ENCODE assay signal across 8 cellular contexts in genomic region chr7:157336383-157337315, GRCh38.
DNase-seq lines count a peak whose midpoint lies in the region; ATAC-seq and TF ChIP-seq lines count a peak whose summit lies in the region.

DNAJB6 (plus strand) TSS chr7:157337004; CDS start chr7:157358573, 21,569 bp downstream.

- no peak for TF ChIP-seq CTCF in OCI-LY3 (IDR thresholded peaks at IDR 0.05; ENCODE audit: low read depth, low read length)

- H3K4me2 ChIP-seq in OCI-LY3 (ENCODE audit: low read length) = peak within 1 kb of the TSS; percentile 92

- H2AFZ ChIP-seq in OCI-LY3 (ENCODE audit: low read depth, low read length) = peak within 1 kb of the TSS; percentile 58

- peak within 1 kb of the TSS; percentile 79 for H3K4me3 ChIP-seq in OCI-LY3 (ENCODE audit: low read length)

- DNase-seq in DMS 273 (lab: John Stamatoyannopoulos, UW; ENCODE audit: unreplicated experiment) = peak; percentile 98
- DNase-seq in HuH-7.5 (ENCODE audit: low spot score) = peak; percentile 89
- peak; percentile 93 for DNase-seq in activated T-cell treated with anti-CD3 and anti-CD28 coated beads for 24 hours (ENCODE audit: low read depth)
- peak; percentile 69 for DNase-seq in epidermal melanocyte (ENCODE audit: insufficient read length, low spot score)
- peak; percentile 92 for DNase-seq in middle frontal gyrus (ENCODE audit: extremely low spot score, low spot score)
- peak; percentile 91 to 93 for DNase-seq in stimulated activated CD8-positive, alpha-beta memory T cell treated with anti-CD3 and anti-CD28 coated beads, Interleukin-2, amount 100 ng/mL, for 1 hour (ENCODE audit: low read depth in 2 of 2)

- H3K9ac ChIP-seq in OCI-LY3 (ENCODE audit: low read length) = peak within 1 kb of the TSS; percentile 70

- H4K20me1 ChIP-seq in OCI-LY3 (ENCODE audit: insufficient read depth, low read length) = peaks cover 37% of the 10 kb centered on the region

- H3K36me3 ChIP-seq in OCI-LY3 (replicated peaks; ENCODE audit: low read depth, low read length) = peaks cover 3% of the 10 kb centered on the region

- H3K27ac ChIP-seq in OCI-LY3 (ENCODE audit: low read length) = peak within 1 kb of the TSS; percentile 42

- no peaks in the 10 kb centered on the region for H3K9me3 ChIP-seq in OCI-LY3 (ENCODE audit: insufficient read depth, low read length)

- ATAC-seq in GM21526 (IDR thresholded peaks at IDR 0.05; ENCODE audit: low FRiP score, unreplicated experiment) = peak; percentile 72

- H3K27me3 ChIP-seq in OCI-LY3 (ENCODE audit: low read depth, low read length) = peaks cover 5% of the 10 kb centered on the region

- H3K4me1 ChIP-seq in OCI-LY3 (ENCODE audit: low read length) = peaks cover 37% of the 10 kb centered on the region

- H3K79me2 ChIP-seq in OCI-LY3 (ENCODE audit: low read length) = peaks cover 44% of the 10 kb centered on the region

Comparison
In these comparisons a context has a peak if more than half of its experiments do, and no peak if none do; other contexts are left out.
1. Peak in every context shown above with its lines: DNase-seq, ATAC-seq, H3K4me3 ChIP-seq and H3K27ac ChIP-seq.